2 cellular contexts compared by ENCODE assay signal in genomic region chr13:45133396-45134118, GRCh38.
TF ChIP-seq lines count a peak whose summit lies in the region.

No MANE protein-coding gene starts in this region.

TF ChIP-seq in IMR-90, 13 proteins besides CTCF, POLR2A, EP300 and RAD21:
- no peak for TF ChIP-seq BHLHE40 (IDR thresholded peaks at IDR 0.05; ENCODE audit: low read depth, low read length)
- TF ChIP-seq NFE2L2 (IDR thresholded peaks at IDR 0.05; ENCODE audit: low read depth, low read length) = no peak
- TF ChIP-seq MAFK (IDR thresholded peaks at IDR 0.05; ENCODE audit: low read depth, low read length) = no peak
- no peak for TF ChIP-seq MXI1 (IDR thresholded peaks at IDR 0.05; ENCODE audit: borderline replicate concordance, low read depth, low read length)
- TF ChIP-seq RFX5 (IDR thresholded peaks at IDR 0.05; ENCODE audit: low read depth, low read length) = no peak
- TF ChIP-seq RCOR1 (IDR thresholded peaks at IDR 0.05; ENCODE audit: insufficient replicate concordance, low read length) = no peak
- no peak for TF ChIP-seq USF2 (IDR thresholded peaks at IDR 0.05; ENCODE audit: low read depth, low read length)
- no peak for TF ChIP-seq FOS (IDR thresholded peaks at IDR 0.05; ENCODE audit: low read depth, low read length)
- TF ChIP-seq MAZ (IDR thresholded peaks at IDR 0.05; ENCODE audit: borderline replicate concordance, low read depth, low read length) = no peak
- TF ChIP-seq CEBPB (IDR thresholded peaks at IDR 0.05; ENCODE audit: low read depth, low read length) = no peak
- no peak for TF ChIP-seq CHD1 (IDR thresholded peaks at IDR 0.05; ENCODE audit: low read depth, low read length)
- TF ChIP-seq ELK1 (IDR thresholded peaks at IDR 0.05; ENCODE audit: borderline replicate concordance, low read depth, low read length) = no peak

TF ChIP-seq in K562, 482 proteins besides CTCF, POLR2A, EP300 and RAD21:
- TF ChIP-seq SAFB2 (IDR thresholded peaks at IDR 0.05; ENCODE audit: borderline replicate concordance, low read depth, low read length, severe bottlenecking) (no peak), XRCC4 (IDR thresholded peaks at IDR 0.05; ENCODE audit: extremely low read depth, insufficient read depth, insufficient read length) (no peak), NCOA1 (IDR thresholded peaks at IDR 0.05; ENCODE audit: low read depth) (no peak), RFX7 (CRISPR knock-in tag; IDR thresholded peaks at IDR 0.05) (no peak), ZC3H11A (IDR thresholded peaks at IDR 0.05; ENCODE audit: low read depth, low read length) (no peak), HDAC8 (tag; IDR thresholded peaks at IDR 0.05) (no peak), DNMT1 (IDR thresholded peaks at IDR 0.05) (no peak), CBFA2T2 (conservative IDR thresholded peaks at IDR 0.05) (0 out of 2 replicates have a peak, but pooled peaks have one; percentile 3), CBFA2T3 (IDR thresholded peaks at IDR 0.05) (0 out of 2 replicates have a peak, but pooled peaks have one; percentile 23), TAF7 (tag; IDR thresholded peaks at IDR 0.05) (no peak)
